9 cellular contexts compared by ENCODE assay signal in the genomic region with DNA sequence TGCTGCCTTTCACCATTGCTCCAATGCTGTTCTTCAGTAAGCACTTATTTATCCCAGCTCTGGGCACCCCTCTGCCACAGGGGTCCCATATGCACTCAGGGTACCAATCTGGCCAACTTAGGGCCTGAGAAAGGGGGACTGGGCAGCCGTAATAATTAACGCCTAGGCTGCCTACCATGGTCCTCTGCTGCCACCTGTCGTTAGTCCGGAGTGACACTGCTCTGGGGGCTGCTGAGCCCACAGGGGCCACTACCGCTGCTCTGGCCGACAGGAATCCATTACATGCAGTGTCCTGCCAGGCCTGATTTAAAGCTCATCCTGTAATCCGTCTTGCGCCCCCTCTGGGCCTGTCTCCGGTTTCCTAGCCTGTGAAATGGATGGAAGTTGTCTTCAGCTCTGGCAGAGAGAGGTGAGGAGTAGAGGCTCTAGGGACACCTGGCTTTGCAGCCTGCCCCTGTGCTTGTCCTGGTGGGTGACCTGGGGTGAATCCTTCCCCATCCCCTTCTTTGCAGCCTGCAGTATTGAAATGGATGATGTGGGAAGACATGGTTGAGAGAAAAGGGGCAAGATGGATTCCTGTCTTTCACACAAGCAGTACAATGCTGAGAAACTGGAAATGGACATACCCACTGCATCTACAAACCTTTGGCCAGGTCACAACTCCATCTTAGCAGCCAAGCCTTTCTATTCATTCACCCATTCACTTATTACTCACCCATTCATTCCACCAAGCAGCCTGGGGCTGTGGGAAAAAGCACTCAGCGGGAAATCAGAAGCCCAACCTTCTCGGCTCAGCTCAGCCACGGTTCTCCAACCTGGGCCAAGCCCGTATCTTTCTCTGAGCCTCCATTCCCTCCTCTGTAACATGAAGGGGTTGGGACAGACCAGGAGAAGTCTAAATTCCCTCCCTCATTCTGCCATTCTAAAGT.
DNase-seq lines count a peak whose midpoint lies in the region; ATAC-seq, FAIRE-seq and TF ChIP-seq lines count a peak whose summit lies in the region.
"Had no signal": no experiment of that assay in that cellular context is flagged by ENCODE, and none has a peak within 500 bp of the region (broad histone marks: within the 10 kb centered on the region; RNA-seq: fewer than 3 reads in every experiment).

No MANE protein-coding gene starts in this region.

- H3K4me2 ChIP-seq in K562 (ENCODE audit: insufficient read depth, low read length) = no peak overlapping the region

- POLR2A ChIA-PET in K562 (lab: Yijun Ruan, JAX) = interaction anchor here (0.7 to 1.2 kb wide), 2 partner anchors 16 to 668 kb away, joined by 3 to 5 read pairs; no protein-coding TSS in a partner anchor

- intact Hi-C loops in K562 (cut with micrococcal nuclease) = loop anchor here (1.0 to 5.0 kb wide), 2 partner anchors 101 to 560 kb away; no protein-coding TSS in a partner anchor

- no peaks in the 10 kb centered on the region for H3K27me3 ChIP-seq in K562 (ENCODE audit: control insufficient read depth in 2 of 2, insufficient read depth in 2 of 2, low read length in 2 of 2)

- no peak overlapping the region for H2AFZ ChIP-seq in K562 (ENCODE audit: low read depth, low read length)

- no peak overlapping the region for H3K4me3 Mint-ChIP-seq in immature natural killer cell

- no peak overlapping the region for H3K27ac Mint-ChIP-seq in immature natural killer cell

- DNase-seq in NCI-H748 (lab: John Stamatoyannopoulos, UW; ENCODE audit: unreplicated experiment) (peak; percentile 32), NCI-H748 treated with DMSO at 0.1 percent for 48 hours (lab: John Stamatoyannopoulos, UW) (no peak), SK-MEL-5 (ENCODE audit: low read depth, low spot score) (peak; percentile 64), K562 (ENCODE audit: extremely low read depth in 1 of 4, low spot score in 3 of 4) (peak; percentile 54 to 66 (median 62)), immature natural killer cell (peak in 2 of 3 donors; percentile 27 to 29)
- peak; percentile 12 to 48 for DNase-seq in stimulated activated CD4-positive, alpha-beta T cell treated with anti-CD3 and anti-CD28 coated beads, Interleukin-2, amount 100 ng/mL, for 48 hours

- H3K36me3 Mint-ChIP-seq in immature natural killer cell = no peaks in the 10 kb centered on the region

- in situ Hi-C loops in SK-MEL-5 (cut with HindIII; ENCODE audit: low pct_unique_long_range_greater_than_20kb, low sequenced_read_pairs) = no loop called here
- in situ Hi-C loops in K562 (cut with MboI) = loop anchor here (10.0 kb wide), 1 partner anchor 563 kb away; a partner anchor contains a TSS

- no peaks in the 10 kb centered on the region for H3K9me1 ChIP-seq in K562 (ENCODE audit: control insufficient read depth, insufficient read depth, low read length)

- no peak overlapping the region for H3K27ac ChIP-seq in K562 (ENCODE audit: extremely low read depth, low read depth, low read length)
- H3K27ac ChIP-seq: epithelial cell of prostate had no signal

- CTCF ChIA-PET in K562 (lab: Yijun Ruan, JAX; ENCODE audit: low intra/inter-chr PET ratio) = interaction anchor here (0.5 kb wide), 1 partner anchor 745 kb away, joined by 3 read pairs; a partner anchor contains a TSS

- BruUV-seq in K562 (replicated peaks; lab: Mats Ljungman, UMichigan) = no TSS peak

- 5% methylated on average over 11 of the region's 13 CpGs for WGBS in K562 (ENCODE audit: insufficient coverage, low coverage, missing lambda C conversion rate)

- H3K79me2 ChIP-seq in K562 (ENCODE audit: control insufficient read depth, insufficient read depth, low read length) = no peaks in the 10 kb centered on the region

- no peaks in the 10 kb centered on the region for H3K4me1 Mint-ChIP-seq in immature natural killer cell

- no peak overlapping the region for H3K4me3 ChIP-seq in K562

- H3K9me3 Mint-ChIP-seq in immature natural killer cell = no peaks in the 10 kb centered on the region

- no peaks in the 10 kb centered on the region for H4K20me1 ChIP-seq in K562 (replicated peaks; ENCODE audit: control insufficient read depth, insufficient read depth, low read length)

- H3K4me1 ChIP-seq in K562 (replicated peaks in 1 of 2; ENCODE audit: control insufficient read depth in 2 of 2, insufficient read depth in 2 of 2, low read length in 2 of 2) = no peaks in the 10 kb centered on the region

- no peak overlapping the region for H3K9ac ChIP-seq in K562 (ENCODE audit: insufficient read depth in 1 of 2, low read depth in 2 of 2, low read length in 2 of 2)

- TF ChIP-seq RAD21 in K562 (CRISPR knock-in tag; conservative IDR thresholded peaks at IDR 0.05 in 1 of 2, IDR thresholded peaks at IDR 0.05 in 1 of 2) = peak; percentile 37 to 68; a peak in 3 of 4 replicates

- ATAC-seq in HG03342 (IDR thresholded peaks at IDR 0.05; ENCODE audit: unreplicated experiment) (peak; percentile 69), K562 (peak; percentile 92), GM21390 (IDR thresholded peaks at IDR 0.05; ENCODE audit: unreplicated experiment) (no peak)

- H3K9me3 ChIP-seq in K562 (replicated peaks; ENCODE audit: control insufficient read depth, insufficient read depth, low read depth, low read length) = no peaks in the 10 kb centered on the region

- no peaks in the 10 kb centered on the region for H3K36me3 ChIP-seq in K562 (ENCODE audit: control insufficient read depth, insufficient read depth, low read length)

- H3K27me3 Mint-ChIP-seq in immature natural killer cell (ENCODE audit: low read depth in 3 of 3) = peaks cover 4 to 16% (median 9%) of the 10 kb centered on the region in 3 donors

- no peak for TF ChIP-seq POLR2A in K562 (conservative IDR thresholded peaks at IDR 0.05)

- peak; percentile 61 to 78 (median 70) for TF ChIP-seq CTCF in K562 (IDR thresholded peaks at IDR 0.05 in 2 of 3, conservative IDR thresholded peaks at IDR 0.05 in 1 of 3; ENCODE audit: insufficient read depth in 2 of 3, low read depth in 1 of 3, low read length in 3 of 3)

- peak; percentile 55 for FAIRE-seq in K562 (lab: Jason Lieb, UNC)

- TF ChIP-seq EP300 in K562 (IDR thresholded peaks at IDR 0.05; ENCODE audit: low read length) = no peak

TF ChIP-seq in K562, 482 proteins besides CTCF, POLR2A, EP300 and RAD21:
- TF ChIP-seq, protein P1, sequence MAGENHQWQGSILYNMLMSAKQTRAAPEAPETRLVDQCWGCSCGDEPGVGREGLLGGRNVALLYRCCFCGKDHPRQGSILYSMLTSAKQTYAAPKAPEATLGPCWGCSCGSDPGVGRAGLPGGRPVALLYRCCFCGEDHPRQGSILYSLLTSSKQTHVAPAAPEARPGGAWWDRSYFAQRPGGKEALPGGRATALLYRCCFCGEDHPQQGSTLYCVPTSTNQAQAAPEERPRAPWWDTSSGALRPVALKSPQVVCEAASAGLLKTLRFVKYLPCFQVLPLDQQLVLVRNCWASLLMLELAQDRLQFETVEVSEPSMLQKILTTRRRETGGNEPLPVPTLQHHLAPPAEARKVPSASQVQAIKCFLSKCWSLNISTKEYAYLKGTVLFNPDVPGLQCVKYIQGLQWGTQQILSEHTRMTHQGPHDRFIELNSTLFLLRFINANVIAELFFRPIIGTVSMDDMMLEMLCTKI (IDR thresholded peaks at IDR 0.05; ENCODE audit: partially characterized antibody) = no peak
- TF ChIP-seq ZZZ3 (IDR thresholded peaks at IDR 0.05) = no peak
- TF ChIP-seq SMAD3 (CRISPR knock-in tag; conservative IDR thresholded peaks at IDR 0.05) = no peak
- TF ChIP-seq SMC3 (conservative IDR thresholded peaks at IDR 0.05; ENCODE audit: insufficient read depth, low read depth, low read length) = peak; percentile 52
- no peak for TF ChIP-seq ZNF24 (IDR thresholded peaks at IDR 0.05)
- TF ChIP-seq CEBPG (CRISPR knock-in tag; IDR thresholded peaks at IDR 0.05) = no peak
- no peak for TF ChIP-seq CEBPG (tag; conservative IDR thresholded peaks at IDR 0.05 in 1 of 2, IDR thresholded peaks at IDR 0.05 in 1 of 2)
- TF ChIP-seq ARID1B (IDR thresholded peaks at IDR 0.05) = no peak
- no peak for TF ChIP-seq POU5F1 (IDR thresholded peaks at IDR 0.05; ENCODE audit: borderline replicate concordance, low read depth, low read length, partially characterized antibody)
- no peak for TF ChIP-seq ZNF121 (CRISPR knock-in tag; conservative IDR thresholded peaks at IDR 0.05)
- no peak for TF ChIP-seq NFIC (IDR thresholded peaks at IDR 0.05)
- TF ChIP-seq STAG1 (CRISPR knock-in tag; IDR thresholded peaks at IDR 0.05; ENCODE audit: borderline replicate concordance) = peak; percentile 60; the same call in 1 of the 2 replicates
- TF ChIP-seq XRCC4 (IDR thresholded peaks at IDR 0.05; ENCODE audit: extremely low read depth, insufficient read depth, insufficient read length) = no peak
- TF ChIP-seq, protein P2, sequence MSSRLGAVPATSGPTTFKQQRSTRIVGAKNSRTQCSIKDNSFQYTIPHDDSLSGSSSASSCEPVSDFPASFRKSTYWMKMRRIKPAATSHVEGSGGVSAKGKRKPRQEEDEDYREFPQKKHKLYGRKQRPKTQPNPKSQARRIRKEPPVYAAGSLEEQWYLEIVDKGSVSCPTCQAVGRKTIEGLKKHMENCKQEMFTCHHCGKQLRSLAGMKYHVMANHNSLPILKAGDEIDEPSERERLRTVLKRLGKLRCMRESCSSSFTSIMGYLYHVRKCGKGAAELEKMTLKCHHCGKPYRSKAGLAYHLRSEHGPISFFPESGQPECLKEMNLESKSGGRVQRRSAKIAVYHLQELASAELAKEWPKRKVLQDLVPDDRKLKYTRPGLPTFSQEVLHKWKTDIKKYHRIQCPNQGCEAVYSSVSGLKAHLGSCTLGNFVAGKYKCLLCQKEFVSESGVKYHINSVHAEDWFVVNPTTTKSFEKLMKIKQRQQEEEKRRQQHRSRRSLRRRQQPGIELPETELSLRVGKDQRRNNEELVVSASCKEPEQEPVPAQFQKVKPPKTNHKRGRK (tag; IDR thresholded peaks at IDR 0.05) = no peak
- TF ChIP-seq, protein P3, sequence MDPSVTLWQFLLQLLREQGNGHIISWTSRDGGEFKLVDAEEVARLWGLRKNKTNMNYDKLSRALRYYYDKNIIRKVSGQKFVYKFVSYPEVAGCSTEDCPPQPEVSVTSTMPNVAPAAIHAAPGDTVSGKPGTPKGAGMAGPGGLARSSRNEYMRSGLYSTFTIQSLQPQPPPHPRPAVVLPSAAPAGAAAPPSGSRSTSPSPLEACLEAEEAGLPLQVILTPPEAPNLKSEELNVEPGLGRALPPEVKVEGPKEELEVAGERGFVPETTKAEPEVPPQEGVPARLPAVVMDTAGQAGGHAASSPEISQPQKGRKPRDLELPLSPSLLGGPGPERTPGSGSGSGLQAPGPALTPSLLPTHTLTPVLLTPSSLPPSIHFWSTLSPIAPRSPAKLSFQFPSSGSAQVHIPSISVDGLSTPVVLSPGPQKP (CRISPR knock-in tag; IDR thresholded peaks at IDR 0.05) = no peak
